ENCODE assay signal across 8 cellular contexts in genomic region chr5:142108432-142109355, GRCh38. TPM values are rescaled to one million over a fixed set of nuclear protein-coding genes. Genes with fewer than 3 reads are reported as not detected.
DNase-seq lines count a peak whose midpoint lies in the region; ATAC-seq, FAIRE-seq and TF ChIP-seq lines count a peak whose summit lies in the region.

Gene NDFIP1 (plus strand): TSS chr5:142108779. CDS start chr5:142108975, 196 bp downstream.

- peak; percentile 92 for ATAC-seq in HG02938 (IDR thresholded peaks at IDR 0.05; ENCODE audit: unreplicated experiment)

- no peak for FAIRE-seq in small intestine (lab: Jason Lieb, UNC)

- no peaks in the 10 kb centered on the region for H3K36me3 ChIP-seq in small intestine (ENCODE audit: control insufficient read depth in 2 of 2, insufficient read depth in 2 of 2, low read length in 2 of 2)

- H3K27ac ChIP-seq in VCaP (peak within 1 kb of the TSS; percentile 93), small intestine (ENCODE audit: low read depth in 1 of 2, low read length in 1 of 2) (peak within 1 kb of the TSS; percentile 99)

- peak; percentile 67 to 77 for DNase-seq in NCI-H2081 (lab: John Stamatoyannopoulos, UW)
- no peak for DNase-seq in NCI-H2081 treated with DMSO at 0.1 percent for 48 hours (lab: John Stamatoyannopoulos, UW)
- DNase-seq in NCI-H2107 treated with DMSO at 0.1 percent for 48 hours (lab: John Stamatoyannopoulos, UW; ENCODE audit: unreplicated experiment): peak; percentile 26
- DNase-seq in T47D (ENCODE audit: low read depth in 1 of 2, low spot score in 1 of 2): peak; percentile 79 to 89
- DNase-seq in iPS-NIHi11 (ENCODE audit: low spot score): peak; percentile 91
- peak; percentile 87 for DNase-seq in small intestine

- in situ Hi-C loops in T47D (cut with HindIII; ENCODE audit: low pct_unique_long_range_greater_than_20kb, low sequenced_read_pairs): no loop called here

- H3K27me3 ChIP-seq in small intestine (ENCODE audit: control insufficient read depth in 2 of 2, insufficient read depth in 2 of 2, low read length in 2 of 2): no peaks in the 10 kb centered on the region

- H3K9me3 ChIP-seq in small intestine (ENCODE audit: control insufficient read depth, low read depth): no peaks in the 10 kb centered on the region

- 1 to 2% (median 2%) methylated on average over 85 to 106 of the region's 106 CpGs for WGBS in small intestine, 3 donors

- H3K4me3 ChIP-seq in small intestine (ENCODE audit: low read depth in 1 of 2, low read length in 2 of 2): peak within 1 kb of the TSS; percentile 87 to 90

- TF ChIP-seq CTCF in VCaP (conservative IDR thresholded peaks at IDR 0.05): peak; percentile 20; the same call in 1 of the 2 replicates

- H3K4me1 ChIP-seq in small intestine (ENCODE audit: control insufficient read depth in 2 of 2, insufficient read depth in 1 of 2, low read depth in 1 of 2, low read length in 1 of 2): peaks cover 0 to 3% of the 10 kb centered on the region in 2 donors

RNA-seq across cellular contexts. Expression of gene NDFIP1, which starts in this region (rescaled TPM):
- polyA plus RNA-seq in small intestine: 10 to 100 TPM; 28.9 to 40.4 (median 34.9) TPM
